Comparison of ENCODE assay signal across 8 cellular contexts in the genomic region with DNA sequence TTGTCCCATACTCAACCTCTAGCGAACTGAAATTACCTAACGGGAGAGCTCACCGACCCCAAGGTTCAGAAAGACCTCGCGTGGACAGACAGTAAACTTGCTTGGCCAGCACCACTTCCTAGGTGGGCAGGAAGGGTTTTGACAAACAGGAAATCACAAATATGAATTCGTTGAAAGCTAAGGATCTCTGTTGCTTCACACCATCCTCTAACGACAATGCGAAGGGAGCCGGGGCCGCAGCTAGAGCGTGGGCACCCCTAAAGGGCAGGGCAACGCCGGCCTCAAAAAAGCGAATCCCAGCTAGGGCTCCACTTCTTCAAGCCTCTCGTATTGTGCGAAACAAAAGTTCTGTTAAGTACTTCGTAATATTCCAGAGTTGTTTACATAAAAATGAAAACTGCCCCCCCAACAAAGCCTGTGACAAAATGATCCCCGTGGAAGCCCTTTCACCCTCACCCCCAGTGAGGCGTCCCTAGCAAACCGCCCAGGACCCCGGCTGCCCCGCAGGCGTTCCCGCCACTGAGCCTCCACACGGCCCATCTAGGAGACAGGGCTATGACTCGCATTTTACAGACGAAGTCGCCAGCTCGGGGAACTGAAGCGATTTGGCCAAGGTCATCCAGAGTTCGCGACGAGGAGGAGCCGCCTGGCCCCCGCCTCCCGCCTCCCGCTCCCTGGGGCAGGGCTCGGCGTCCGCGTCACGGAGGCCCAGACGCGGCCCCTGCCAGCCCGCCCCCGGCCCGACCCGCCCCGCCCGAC. TPM values are rescaled to one million over a fixed set of nuclear protein-coding genes. Genes with fewer than 3 reads are reported as not detected.
DNase-seq lines count a peak whose midpoint lies in the region; ATAC-seq and TF ChIP-seq lines count a peak whose summit lies in the region.

No MANE protein-coding gene starts in this region.

- peak; percentile 96 for DNase-seq in EH (ENCODE audit: low read depth)
- DNase-seq in KBM-7 = peak; percentile 75
- peak; percentile 67 for DNase-seq in T follicular helper cell (ENCODE audit: low read depth)
- peak; percentile 90 for DNase-seq in left ventricle myocardium inferior
- peak; percentile 62 for DNase-seq in prostate gland (ENCODE audit: low spot score)
- peak; percentile 88 for DNase-seq in ureter (ENCODE audit: low spot score)

- H3K36me3 ChIP-seq in left ventricle myocardium inferior = peaks cover 21% of the 10 kb centered on the region
- H3K36me3 ChIP-seq in prostate gland = no peaks in the 10 kb centered on the region

- in situ Hi-C loops in KBM-7 (cut with MboI; ENCODE audit: low pct_unique_long_range_greater_than_20kb, low sequenced_read_pairs) = no loop called here

- peak overlapping the region; percentile 51 for H3K27ac ChIP-seq in adipose tissue (ENCODE audit: low read depth, low read length)
- H3K27ac ChIP-seq in left ventricle myocardium inferior (replicated peaks) = peak overlapping the region; percentile 96
- H3K27ac ChIP-seq in prostate gland = peak overlapping the region; percentile 92 to 96

- H3K27me3 ChIP-seq in left ventricle myocardium inferior (ENCODE audit: low read depth) (no peaks in the 10 kb centered on the region), prostate gland (replicated peaks; ENCODE audit: insufficient read depth) (no peaks in the 10 kb centered on the region)

- peak overlapping the region; percentile 81 for H3K4me3 ChIP-seq in left ventricle myocardium inferior
- peak overlapping the region; percentile 82 to 89 for H3K4me3 ChIP-seq in prostate gland

- H3K9me3 ChIP-seq in left ventricle myocardium inferior (replicated peaks) = no peaks in the 10 kb centered on the region
- no peaks in the 10 kb centered on the region for H3K9me3 ChIP-seq in prostate gland

- TF ChIP-seq POLR2A in prostate gland (IDR thresholded peaks at IDR 0.05) = peak; percentile 8

- peaks cover 53% of the 10 kb centered on the region for H3K4me1 ChIP-seq in left ventricle myocardium inferior
- no peaks in the 10 kb centered on the region for H3K4me1 ChIP-seq in prostate gland (replicated peaks)

- intact Hi-C loops in left ventricle myocardium inferior (cut with micrococcal nuclease) = no loop called here
- intact Hi-C loops in prostate gland (cut with DNase I) = loop anchor here (1.0 to 10.0 kb wide), 5 partner anchors 27 to 315 kb away; partner anchors contain the start of gene ARID5A

- 0 to 1% (median 1%) methylated on average over 42 to 50 of the region's 50 CpGs for WGBS in adipose tissue, 3 donors
- WGBS in prostate gland = under 1% methylated on average over 32 of the region's 50 CpGs

- ATAC-seq in GM21737 (IDR thresholded peaks at IDR 0.05; ENCODE audit: unreplicated experiment) = peak; percentile 60

- no peak for TF ChIP-seq CTCF in left ventricle myocardium inferior (IDR thresholded peaks at IDR 0.05; ENCODE audit: borderline replicate concordance)
- TF ChIP-seq CTCF in prostate gland (IDR thresholded peaks at IDR 0.05) = no peak

RNA-seq across cellular contexts. Expression of gene KANSL3, which starts 0.5 kb away (rescaled TPM):
- polyA plus RNA-seq in adipose tissue = 10 to 100 TPM; 10.7 to 19.6 (median 13.8) TPM
- total RNA-seq in left ventricle myocardium inferior (31.7 TPM), prostate gland (10 to 100 TPM; 41.3 to 70.0 TPM), ureter (57.2 TPM)

RNA-seq across cellular contexts. Expression of gene FER1L5, which starts 5.0 kb away (rescaled TPM):
- polyA plus RNA-seq in adipose tissue = under 1 TPM in 1 of 3 donors, not detected in 2; 0.49 TPM
- total RNA-seq in left ventricle myocardium inferior = 0.05 TPM
- total RNA-seq in prostate gland = 1 to 10 TPM in 1 of 2 donors, under 1 TPM in 1; 0.59 to 2.3 TPM
- total RNA-seq in ureter = 1.1 TPM

Comparison
In these comparisons a context has a peak if more than half of its experiments do, and no peak if none do; other contexts are left out.
1. Peak in every context shown above with its lines: DNase-seq, ATAC-seq, H3K4me3 ChIP-seq and H3K27ac ChIP-seq.